Comparison of ENCODE assay signal across 8 cellular contexts in genomic region chr6:160667854-160668481, GRCh38. TPM values are rescaled to one million over a fixed set of nuclear protein-coding genes. Genes with fewer than 3 reads are reported as not detected.
DNase-seq lines count a peak whose midpoint lies in the region; ATAC-seq and TF ChIP-seq lines count a peak whose summit lies in the region.

No MANE protein-coding gene starts in this region.

- no peaks in the 10 kb centered on the region for H3K27me3 ChIP-seq in right lobe of liver

- DNase-seq in NCI-H2081 (lab: John Stamatoyannopoulos, UW) (peak; percentile 0 to 28), NCI-H2081 treated with DMSO at 0.1 percent for 48 hours (lab: John Stamatoyannopoulos, UW) (no peak), LNCaP clone FGC (ENCODE audit: low read depth) (peak; percentile 65), right lobe of liver (peak; percentile 54 to 74 (median 65)), dermis blood vessel endothelial cell (no peak)
- DNase-seq in activated CD4-positive, alpha-beta T cell treated with anti-CD3 and anti-CD28 coated beads, Interleukin-2, amount 50 U/mL, for 48 hours = peak; percentile 27 to 43
- no peak for DNase-seq in activated CD4-positive, CD25-positive, alpha-beta regulatory T cell treated with anti-CD3 and anti-CD28 coated beads, Interleukin-2, amount 50 U/mL, for 72 hours

- no peak overlapping the region for H3K27ac ChIP-seq in right lobe of liver

- H3K4me1 ChIP-seq in right lobe of liver = peaks cover 0 to 20% (median 5%) of the 10 kb centered on the region in 4 donors

- TF ChIP-seq POLR2A in right lobe of liver (IDR thresholded peaks at IDR 0.05) = no peak

- intact Hi-C loops in right lobe of liver (cut with DNase I) = no loop called here

- H3K36me3 ChIP-seq in right lobe of liver = no peaks in the 10 kb centered on the region

- peak; percentile 91 for TF ChIP-seq CTCF in LNCaP clone FGC (IDR thresholded peaks at IDR 0.05; ENCODE audit: control insufficient read depth, extremely low read depth, insufficient read depth)
- TF ChIP-seq CTCF in right lobe of liver (IDR thresholded peaks at IDR 0.05) = peak; percentile 63 to 79 (median 77)

- ATAC-seq in GM21723 (IDR thresholded peaks at IDR 0.05; ENCODE audit: unreplicated experiment) (peak; percentile 83), right lobe of liver (peak; percentile 92 to 95 (median 93))

- no peaks in the 10 kb centered on the region for H3K9me3 ChIP-seq in right lobe of liver

- H3K4me3 ChIP-seq in LNCaP clone FGC (ENCODE audit: low read depth, low read length) (no peak overlapping the region), right lobe of liver (no peak overlapping the region)

- 13% methylated on average over 7 of the region's 8 CpGs for WGBS in right lobe of liver (ENCODE audit: insufficient coverage, low coverage, low lambda C conversion rate, missing lambda C conversion rate)

RNA-seq across cellular contexts. Expression of gene LPA, which starts 3.9 kb away (rescaled TPM):
- 100 to 1,000 TPM in 4 of 6 experiments, 10 to 100 TPM in 2; 13.5 to 442 (median 184) TPM for total RNA-seq in right lobe of liver
- not detected in 2 replicates for total RNA-seq in dermis blood vessel endothelial cell

RNA-seq across cellular contexts. Expression of gene PLG, which starts 34.1 kb away (rescaled TPM):
- total RNA-seq in right lobe of liver = 1,000 to 10,000 TPM in 4 of 6 experiments, 100 to 1,000 TPM in 2; 756 to 3,432 (median 1,885) TPM
- not detected in 2 replicates for total RNA-seq in dermis blood vessel endothelial cell

Comparison
In these comparisons a context has a peak if more than half of its experiments do, and no peak if none do; other contexts are left out.
1. DNase-seq: peak in NCI-H2081 (2 of 2), LNCaP clone FGC (single experiment), activated CD4-positive, alpha-beta T cell treated with anti-CD3 and anti-CD28 coated beads, Interleukin-2, amount 50 U/mL, for 48 hours (2 of 2) and right lobe of liver (3 of 3); none in NCI-H2081 treated with DMSO at 0.1 percent for 48 hours (single experiment), activated CD4-positive, CD25-positive, alpha-beta regulatory T cell treated with anti-CD3 and anti-CD28 coated beads, Interleukin-2, amount 50 U/mL, for 72 hours (single experiment) and dermis blood vessel endothelial cell (single experiment).
2. RNA of gene LPA, which starts 3.9 kb away (total RNA-seq): 13.5 to 442 TPM in right lobe of liver; not detected in dermis blood vessel endothelial cell; every median in the first group is over 10 times any median in the second.
3. RNA of gene PLG, which starts 34.1 kb away (total RNA-seq): 756 to 3,432 TPM in right lobe of liver; not detected in dermis blood vessel endothelial cell; every median in the first group is over 100 times any median in the second.